ENCODE assay signal across 9 cellular contexts in genomic region chr1:228081144-228081543, GRCh38. TPM values are rescaled to one million over a fixed set of nuclear protein-coding genes. Genes with fewer than 3 reads are reported as not detected.
DNase-seq lines count a peak whose midpoint lies in the region; ATAC-seq and TF ChIP-seq lines count a peak whose summit lies in the region.
"Had no signal": no experiment of that assay in that cellular context is flagged by ENCODE, and none has a peak within 500 bp of the region (broad histone marks: within the 10 kb centered on the region; RNA-seq: fewer than 3 reads in every experiment).

No MANE protein-coding gene starts in this region.

- H3K4me3 ChIP-seq in kidney epithelial cell (ENCODE audit: low read depth, low read length), result peak overlapping the region; percentile 85
- H3K4me3 ChIP-seq in thymus (ENCODE audit: low read length), result peak overlapping the region; percentile 93

- H3K9me3 ChIP-seq in thymus (ENCODE audit: control insufficient read depth), result no peaks in the 10 kb centered on the region

- TF ChIP-seq POLR2A in erythroblast (IDR thresholded peaks at IDR 0.05; ENCODE audit: low read length), result no peak

- POLR2A ChIA-PET in activated CD4-positive, alpha-beta T cell treated with anti-CD3 and anti-CD28 coated beads for 36 hours (lab: Charles Lee), result interaction anchor here (0.6 to 1.6 kb wide), 2 partner anchors 13 to 25 kb away, joined by 5 to 16 read pairs; no protein-coding TSS in a partner anchor

- no peaks in the 10 kb centered on the region for H3K36me3 ChIP-seq in kidney epithelial cell (ENCODE audit: control insufficient read depth, insufficient read depth, low read length)
- H3K36me3 ChIP-seq in thymus (ENCODE audit: control insufficient read depth, insufficient read depth), result peaks cover 4% of the 10 kb centered on the region

- TF ChIP-seq CTCF in kidney epithelial cell (IDR thresholded peaks at IDR 0.05; ENCODE audit: insufficient read depth, low read length, poor library complexity, severe bottlenecking), result no peak

- no peaks in the 10 kb centered on the region for H3K27me3 ChIP-seq in kidney epithelial cell (ENCODE audit: control insufficient read depth, insufficient read depth, low read length)
- no peaks in the 10 kb centered on the region for H3K27me3 ChIP-seq in thymus (ENCODE audit: control insufficient read depth, insufficient read depth)

- CTCF ChIA-PET in activated CD4-positive, alpha-beta T cell treated with anti-CD3 and anti-CD28 coated beads for 36 hours (lab: Charles Lee), result interaction anchor here (0.6 kb wide), 1 partner anchor 83 kb away, joined by 3 read pairs; no protein-coding TSS in a partner anchor

- 91% methylated on average over 7 of the region's 7 CpGs for WGBS in thymus

- ATAC-seq in activated CD4-positive, alpha-beta T cell treated with anti-CD3 and anti-CD28 coated beads for 36 hours, result no peak
- no peak for ATAC-seq in activated naive CD8-positive, alpha-beta T cell treated with anti-CD3 and anti-CD28 coated beads, Interleukin-2, amount 50 U/mL, for 24 hours

- DNase-seq in activated CD4-positive, alpha-beta T cell treated with anti-CD3 and anti-CD28 coated beads for 36 hours, result no peak
- DNase-seq in activated CD4-positive, alpha-beta T cell treated with anti-CD3 and anti-CD28 coated beads for 48 hours, result no peak
- no peak for DNase-seq in activated naive CD8-positive, alpha-beta T cell treated with anti-CD3 and anti-CD28 coated beads, Interleukin-2, amount 50 U/mL, for 24 hours
- no peak for DNase-seq in kidney epithelial cell (ENCODE audit: low read depth)
- DNase-seq in erythroblast (lab: John Stamatoyannopoulos, UW), result no peak
- no peak for DNase-seq in NCI-H510A (lab: John Stamatoyannopoulos, UW)
- no peak for DNase-seq in CD1c-positive myeloid dendritic cell (ENCODE audit: extremely low spot score)
- DNase-seq: AML-193 had no signal

- no peaks in the 10 kb centered on the region for H3K27me3 Mint-ChIP-seq in activated CD4-positive, alpha-beta T cell treated with anti-CD3 and anti-CD28 coated beads for 36 hours
- H3K27me3 Mint-ChIP-seq in activated naive CD8-positive, alpha-beta T cell treated with anti-CD3 and anti-CD28 coated beads, Interleukin-2, amount 50 U/mL, for 24 hours, result no peaks in the 10 kb centered on the region

- H3K27ac ChIP-seq in thymus (ENCODE audit: low read depth), result no peak overlapping the region

- H3K4me3 Mint-ChIP-seq in activated CD4-positive, alpha-beta T cell treated with anti-CD3 and anti-CD28 coated beads for 36 hours, result peak overlapping the region; percentile 92
- H3K4me3 Mint-ChIP-seq in activated naive CD8-positive, alpha-beta T cell treated with anti-CD3 and anti-CD28 coated beads, Interleukin-2, amount 50 U/mL, for 24 hours, result peak overlapping the region; percentile 96

- intact Hi-C loops in activated CD4-positive, alpha-beta T cell treated with anti-CD3 and anti-CD28 coated beads for 36 hours (cut with DNase I, micrococcal nuclease), result loop anchor here in 1 of 2 experiments (5.0 kb wide), 1 partner anchor 84 kb away; no protein-coding TSS in a partner anchor

- peaks cover 18% of the 10 kb centered on the region for H3K4me1 ChIP-seq in thymus (ENCODE audit: control insufficient read depth, insufficient read depth, low read length)

- H3K9me3 Mint-ChIP-seq in activated CD4-positive, alpha-beta T cell treated with anti-CD3 and anti-CD28 coated beads for 36 hours (ENCODE audit: low read depth), result no peaks in the 10 kb centered on the region
- no peaks in the 10 kb centered on the region for H3K9me3 Mint-ChIP-seq in activated naive CD8-positive, alpha-beta T cell treated with anti-CD3 and anti-CD28 coated beads, Interleukin-2, amount 50 U/mL, for 24 hours

- H3K4me1 Mint-ChIP-seq in activated CD4-positive, alpha-beta T cell treated with anti-CD3 and anti-CD28 coated beads for 36 hours, result peaks cover 30% of the 10 kb centered on the region
- peaks cover 36% of the 10 kb centered on the region for H3K4me1 Mint-ChIP-seq in activated naive CD8-positive, alpha-beta T cell treated with anti-CD3 and anti-CD28 coated beads, Interleukin-2, amount 50 U/mL, for 24 hours

- peaks cover 32% of the 10 kb centered on the region for H3K36me3 Mint-ChIP-seq in activated CD4-positive, alpha-beta T cell treated with anti-CD3 and anti-CD28 coated beads for 36 hours (ENCODE audit: low read depth)
- H3K36me3 Mint-ChIP-seq in activated naive CD8-positive, alpha-beta T cell treated with anti-CD3 and anti-CD28 coated beads, Interleukin-2, amount 50 U/mL, for 24 hours (ENCODE audit: low read depth), result peaks cover 28% of the 10 kb centered on the region

- H3K27ac Mint-ChIP-seq in activated CD4-positive, alpha-beta T cell treated with anti-CD3 and anti-CD28 coated beads for 36 hours, result peak overlapping the region; percentile 83
- H3K27ac Mint-ChIP-seq in activated naive CD8-positive, alpha-beta T cell treated with anti-CD3 and anti-CD28 coated beads, Interleukin-2, amount 50 U/mL, for 24 hours, result peak overlapping the region; percentile 78

RNA-seq across cellular contexts. Expression of gene ARF1, which starts 1.4 kb away (rescaled TPM):
- total RNA-seq in activated CD4-positive, alpha-beta T cell treated with anti-CD3 and anti-CD28 coated beads for 36 hours, result 100 to 1,000 TPM; 325 to 337 TPM
- total RNA-seq in kidney epithelial cell, result 479 and 548 TPM in 2 replicates
- 227 TPM for polyA plus RNA-seq in thymus

RNA-seq across cellular contexts. Expression of gene C1orf35, which starts 22.0 kb away (rescaled TPM):
- 10 to 100 TPM; 14.6 to 22.5 TPM for total RNA-seq in activated CD4-positive, alpha-beta T cell treated with anti-CD3 and anti-CD28 coated beads for 36 hours
- total RNA-seq in kidney epithelial cell, result 16.5 and 20.1 TPM in 2 replicates
- polyA plus RNA-seq in thymus, result 26.1 TPM

RNA-seq across cellular contexts. Expression of gene MRPL55, which starts 28.0 kb away (rescaled TPM):
- total RNA-seq in activated CD4-positive, alpha-beta T cell treated with anti-CD3 and anti-CD28 coated beads for 36 hours, result 10 to 100 TPM; 51.0 to 57.7 TPM
- total RNA-seq in kidney epithelial cell, result 68.7 and 73.5 TPM in 2 replicates
- 96.7 TPM for polyA plus RNA-seq in thymus

RNA-seq across cellular contexts. Expression of gene GUK1, which starts 58.9 kb away (rescaled TPM):
- total RNA-seq in activated CD4-positive, alpha-beta T cell treated with anti-CD3 and anti-CD28 coated beads for 36 hours, result 100 to 1,000 TPM; 196 to 270 TPM
- 302 and 377 TPM in 2 replicates for total RNA-seq in kidney epithelial cell
- polyA plus RNA-seq in thymus, result 370 TPM
